9 cellular contexts compared by ENCODE assay signal in genomic region chr10:124745678-124746077, GRCh38. TPM values are rescaled to one million over a fixed set of nuclear protein-coding genes. Genes with fewer than 3 reads are reported as not detected.
A peak's percentile ranks its signal among the peaks of the same experiment; 100 is the strongest.
DNase-seq lines count a peak whose midpoint lies in the region; ATAC-seq and TF ChIP-seq lines count a peak whose summit lies in the region.
"Had no signal": no experiment of that assay in that cellular context is flagged by ENCODE, and none has a peak within 500 bp of the region (broad histone marks: within the 10 kb centered on the region; RNA-seq: fewer than 3 reads in every experiment).

No MANE protein-coding gene starts in this region.

- no peaks in the 10 kb centered on the region for H3K27me3 Mint-ChIP-seq in osteocyte (ENCODE audit: unreplicated experiment)
- H3K27me3 Mint-ChIP-seq: dendritic cell treated with granulocyte-macrophage colony-stimulating factor and Interleukin-4, amounts not matched to agents 40 ng/mL and 50 ng/mL, for 4 days had no signal

- CTCF ChIA-PET in PC-3 (lab: Charles Lee) = interaction anchor here (0.6 to 1.3 kb wide), 2 partner anchors 216 to 240 kb away, joined by 3 to 4 read pairs; no protein-coding TSS in a partner anchor

- H3K9me3 ChIP-seq in PC-3 (ENCODE audit: low read length) = no peaks in the 10 kb centered on the region

- H3K27ac Mint-ChIP-seq in osteocyte (ENCODE audit: unreplicated experiment) = peak overlapping the region; percentile 85

- BruUV-seq in PC-3 (replicated peaks; lab: Mats Ljungman, UMichigan) = no TSS peak

- H3K36me3 ChIP-seq in ACC112 (ENCODE audit: insufficient read depth, low read length) (no peaks in the 10 kb centered on the region), PC-3 (ENCODE audit: low read depth, low read length) (no peaks in the 10 kb centered on the region; the same call in 1 of the 2 replicates)

- H3K79me2 ChIP-seq in ACC112 (ENCODE audit: control insufficient read depth, insufficient read depth, low read length, unreplicated experiment) (peaks cover 9% of the 10 kb centered on the region), PC-3 (ENCODE audit: low read length) (peaks cover 26% of the 10 kb centered on the region)

- no peak overlapping the region for H2AFZ ChIP-seq in ACC112 (ENCODE audit: low read length, unreplicated experiment)
- no peak overlapping the region for H2AFZ ChIP-seq in PC-3 (ENCODE audit: low read length)

- H3K9me2 ChIP-seq in PC-3 (replicated peaks; ENCODE audit: low read length) = no peaks in the 10 kb centered on the region

- DNase-seq in GM12865 (ENCODE audit: low read depth) (peak; percentile 60), PC-3 (peak; percentile 76), epithelial cell of esophagus (ENCODE audit: low read depth) (peak; percentile 97), osteocyte (ENCODE audit: extremely low spot score, unreplicated experiment) (no peak), NCI-H187 treated with DMSO at 0.1 percent for 48 hours (lab: John Stamatoyannopoulos, UW) (no peak), Right ventricle myocardium superior (no peak)

- peaks cover 35% of the 10 kb centered on the region for H3K4me1 ChIP-seq in ACC112 (ENCODE audit: control insufficient read depth, insufficient read depth, low read length, unreplicated experiment)
- peaks cover 43% of the 10 kb centered on the region for H3K4me1 ChIP-seq in PC-3 (ENCODE audit: insufficient read depth, low read length)

- H3K36me3 Mint-ChIP-seq in osteocyte (ENCODE audit: unreplicated experiment) = no peaks in the 10 kb centered on the region

- H3K4me3 Mint-ChIP-seq in osteocyte (ENCODE audit: unreplicated experiment) = no peak overlapping the region
- H3K4me3 Mint-ChIP-seq: dendritic cell treated with granulocyte-macrophage colony-stimulating factor and Interleukin-4, amounts not matched to agents 40 ng/mL and 50 ng/mL, for 4 days had no signal

- peak overlapping the region; percentile 68 for H3K27ac ChIP-seq in ACC112 (ENCODE audit: low read depth, low read length)
- H3K27ac ChIP-seq in PC-3 (ENCODE audit: low read length) = no peak overlapping the region

- H3K4me3 ChIP-seq in ACC112 (ENCODE audit: low read depth, low read length) = no peak overlapping the region
- H3K4me3 ChIP-seq in GM12865 (ENCODE audit: low read depth, low read length) = no peak overlapping the region
- H3K4me3 ChIP-seq in PC-3 (ENCODE audit: low read length) = no peak overlapping the region
- no peak overlapping the region for H3K4me3 ChIP-seq in epithelial cell of esophagus (ENCODE audit: low read length)

- no peak for ATAC-seq in PC-3
- ATAC-seq in GM21390 (IDR thresholded peaks at IDR 0.05; ENCODE audit: unreplicated experiment) = no peak
- no peak for ATAC-seq in Right ventricle myocardium superior (ENCODE audit: poor library complexity)

- no peaks in the 10 kb centered on the region for H4K20me1 ChIP-seq in PC-3 (ENCODE audit: low read length)

- H3K4me1 Mint-ChIP-seq in osteocyte (ENCODE audit: unreplicated experiment) = peaks cover 26% of the 10 kb centered on the region

- H3K4me2 ChIP-seq in PC-3 (ENCODE audit: low read length) = peak overlapping the region; percentile 68

- H3K27me3 ChIP-seq in ACC112 (ENCODE audit: insufficient read depth, low read length) (no peaks in the 10 kb centered on the region), PC-3 (ENCODE audit: low read length) (no peaks in the 10 kb centered on the region)

- intact Hi-C loops in PC-3 (cut with micrococcal nuclease) = no loop called here
- intact Hi-C loops in Right ventricle myocardium superior (cut with DNase I) = loop anchor here (2.0 kb wide), 1 partner anchor 207 kb away; no protein-coding TSS in a partner anchor

- POLR2A ChIA-PET in PC-3 (lab: Charles Lee; ENCODE audit: unreplicated experiment) = interaction anchor here (0.6 kb wide), 1 partner anchor 14 kb away, joined by 4 read pairs; no protein-coding TSS in a partner anchor

- H3F3A ChIP-seq in PC-3 (ENCODE audit: low read length, unreplicated experiment) = no peaks in the 10 kb centered on the region

- peak; percentile 10 for TF ChIP-seq CTCF in GM12865 (IDR thresholded peaks at IDR 0.05; ENCODE audit: insufficient read depth, low read depth, low read length, missing control alignments)
- peak; percentile 52 for TF ChIP-seq CTCF in PC-3 (conservative IDR thresholded peaks at IDR 0.05; ENCODE audit: low read depth, low read length)
- peak; percentile 41 for TF ChIP-seq CTCF in epithelial cell of esophagus (IDR thresholded peaks at IDR 0.05; ENCODE audit: insufficient read depth, low read depth, low read length, missing control alignments)
- TF ChIP-seq CTCF in osteocyte (IDR thresholded peaks at IDR 0.05) = peak; percentile 51

- no peaks in the 10 kb centered on the region for H3K9me3 Mint-ChIP-seq in osteocyte (ENCODE audit: unreplicated experiment)
- H3K9me3 Mint-ChIP-seq: dendritic cell treated with granulocyte-macrophage colony-stimulating factor and Interleukin-4, amounts not matched to agents 40 ng/mL and 50 ng/mL, for 4 days had no signal

- H3K9ac ChIP-seq in PC-3 (ENCODE audit: low read length) = no peak overlapping the region

RNA-seq across cellular contexts. Expression of gene FAM53B, which starts 1.5 kb away (rescaled TPM):
- total RNA-seq in PC-3 (2014; rRNA removed) (16.5 and 19.4 TPM in 2 replicates), osteocyte (14.7 and 17.0 TPM in 2 replicates), Right ventricle myocardium superior (38.1 TPM)

RNA-seq across cellular contexts. Expression of gene EEF1AKMT2, which starts 46.0 kb away (rescaled TPM):
- total RNA-seq in PC-3 (2014; rRNA removed) (18.2 and 19.6 TPM in 2 replicates), osteocyte (21.9 and 22.0 TPM in 2 replicates), Right ventricle myocardium superior (11.9 TPM)

RNA-seq across cellular contexts. Expression of gene ABRAXAS2, which starts 55.9 kb away (rescaled TPM):
- total RNA-seq in PC-3 (2014; rRNA removed) = 7.9 and 10.6 TPM in 2 replicates
- total RNA-seq in osteocyte = 13.9 and 15.4 TPM in 2 replicates
- total RNA-seq in Right ventricle myocardium superior = 12.1 TPM

Comparison
In these comparisons a context has a peak if more than half of its experiments do, and no peak if none do; other contexts are left out.
1. DNase-seq: peak in GM12865 (single experiment), PC-3 (single experiment) and epithelial cell of esophagus (single experiment); none in osteocyte (single experiment), NCI-H187 treated with DMSO at 0.1 percent for 48 hours (single experiment) and Right ventricle myocardium superior (single experiment).
2. Peak in every context shown above with its lines, with median percentiles within 50 percentile points of each other: CTCF ChIP-seq.